ENCODE assay signal across 13 cellular contexts in genomic region chr11:102120006-102120405, GRCh38. TPM values are rescaled to one million over a fixed set of nuclear protein-coding genes. Genes with fewer than 3 reads are reported as not detected.
DNase-seq lines count a peak whose midpoint lies in the region; ATAC-seq and TF ChIP-seq lines count a peak whose summit lies in the region.
"Had no signal": no experiment of that assay in that cellular context is flagged by ENCODE, and none has a peak within 500 bp of the region (broad histone marks: within the 10 kb centered on the region; RNA-seq: fewer than 3 reads in every experiment).

No MANE protein-coding gene starts in this region.

- no peak for TF ChIP-seq CTCF in ascending aorta (IDR thresholded peaks at IDR 0.05)
- TF ChIP-seq CTCF in smooth muscle cell (IDR thresholded peaks at IDR 0.05; ENCODE audit: borderline replicate concordance, insufficient read depth, poor library complexity, severe bottlenecking) = no peak

- 22% methylated on average over 4 of the region's 4 CpGs for WGBS in smooth muscle cell (ENCODE audit: low lambda C conversion rate)

- peaks cover 94% of the 10 kb centered on the region for H4K20me1 ChIP-seq in smooth muscle cell (ENCODE audit: low read depth)

- no peak for ATAC-seq in GM21825 (IDR thresholded peaks at IDR 0.05; ENCODE audit: unreplicated experiment)

- H2AFZ ChIP-seq in smooth muscle cell (ENCODE audit: low read depth) = no peak overlapping the region

- H3K4me1 ChIP-seq in ascending aorta = peaks cover 5 to 40% of the 10 kb centered on the region in 2 donors
- H3K4me1 ChIP-seq in iPS-18a (ENCODE audit: control insufficient read depth, low read depth, low read length) = peaks cover 57% of the 10 kb centered on the region
- peaks cover 61% of the 10 kb centered on the region for H3K4me1 ChIP-seq in smooth muscle cell (ENCODE audit: low read depth)

- H3K4me3 ChIP-seq in ascending aorta (peak overlapping the region in 1 of 2 donors; percentile 19), iPS-18a (ENCODE audit: low read length) (peak overlapping the region; percentile 3), smooth muscle cell (peak overlapping the region; percentile 2)

- intact Hi-C loops in ascending aorta (cut with DNase I) = no loop called here

- DNase-seq in NCI-H1417 (lab: John Stamatoyannopoulos, UW) = peak in 2 of 3 experiments; percentile 43 to 56
- DNase-seq in NCI-H1417 treated with DMSO at 0.1 percent for 48 hours (lab: John Stamatoyannopoulos, UW) = no peak
- no peak for DNase-seq in ascending aorta (ENCODE audit: low spot score in 2 of 2)
- DNase-seq in smooth muscle cell (lab: John Stamatoyannopoulos, UW; ENCODE audit: unreplicated experiment) = no peak
- DNase-seq in UCSD-AML1 (lab: John Stamatoyannopoulos, UW; ENCODE audit: unreplicated experiment) = no peak
- DNase-seq in stimulated activated CD8-positive, alpha-beta memory T cell treated with anti-CD3 and anti-CD28 coated beads, Interleukin-4, amount 100 ng/mL, for 48 hours = no peak
- DNase-seq: 8988T, cerebellar nuclear complex, MV-4-11, NCI-H526 treated with DMSO at 0.1 percent for 48 hours, SIG-M5 had no signal

- peak overlapping the region; percentile 21 to 47 for H3K27ac ChIP-seq in ascending aorta
- no peak overlapping the region for H3K27ac ChIP-seq in iPS-18a (ENCODE audit: low read length)
- H3K27ac ChIP-seq in smooth muscle cell (ENCODE audit: low read depth) = peak overlapping the region; percentile 99

- H3K79me2 ChIP-seq in smooth muscle cell (ENCODE audit: low read depth) = peaks cover 100% of the 10 kb centered on the region

- H3F3A ChIP-seq in smooth muscle cell (ENCODE audit: low read depth) = peaks cover 26% of the 10 kb centered on the region

- no peak overlapping the region for H3K9ac ChIP-seq in iPS-18a (ENCODE audit: low read length)
- H3K9ac ChIP-seq in smooth muscle cell (ENCODE audit: low read depth) = peak overlapping the region; percentile 33

- H3K9me3 ChIP-seq in ascending aorta = peaks cover 0 to 5% of the 10 kb centered on the region in 2 donors
- H3K9me3 ChIP-seq in iPS-18a (ENCODE audit: control insufficient read depth, low read depth, low read length) = no peaks in the 10 kb centered on the region
- no peaks in the 10 kb centered on the region for H3K9me3 ChIP-seq in smooth muscle cell (replicated peaks; ENCODE audit: low read depth)

- H3K4me2 ChIP-seq in smooth muscle cell = peak overlapping the region; percentile 98

- peaks cover 0 to 16% of the 10 kb centered on the region in 2 donors for H3K36me3 ChIP-seq in ascending aorta
- peaks cover 3% of the 10 kb centered on the region for H3K36me3 ChIP-seq in iPS-18a (ENCODE audit: control insufficient read depth, low read depth, low read length)
- H3K36me3 ChIP-seq in smooth muscle cell (ENCODE audit: low read depth) = peaks cover 6% of the 10 kb centered on the region

- H3K27me3 ChIP-seq in ascending aorta (no peaks in the 10 kb centered on the region), iPS-18a (ENCODE audit: control insufficient read depth, insufficient read depth, low read length) (no peaks in the 10 kb centered on the region), smooth muscle cell (ENCODE audit: low read depth) (no peaks in the 10 kb centered on the region)

RNA-seq across cellular contexts. Expression of gene YAP1, which starts 9.8 kb away (rescaled TPM):
- total RNA-seq in ascending aorta = 516 TPM
- 136 and 174 TPM in 2 replicates for total RNA-seq in smooth muscle cell
- polyA plus RNA-seq in smooth muscle cell = 25.1 and 28.4 TPM in 2 replicates

Comparison
In these comparisons a context has a peak if more than half of its experiments do, and no peak if none do; other contexts are left out.
1. DNase-seq: peak in NCI-H1417 (2 of 3); none in NCI-H1417 treated with DMSO at 0.1 percent for 48 hours (single experiment), ascending aorta (0 of 2), smooth muscle cell (single experiment), UCSD-AML1 (single experiment) and stimulated activated CD8-positive, alpha-beta memory T cell treated with anti-CD3 and anti-CD28 coated beads, Interleukin-4, amount 100 ng/mL, for 48 hours (single experiment).